In genomic region chr19:1000095-1000494, GRCh38 we compare ENCODE assay signal across 8 cellular contexts. TPM values are rescaled to one million over a fixed set of nuclear protein-coding genes. Genes with fewer than 3 reads are reported as not detected.
DNase-seq lines count a peak whose midpoint lies in the region; ATAC-seq and TF ChIP-seq lines count a peak whose summit lies in the region.

Gene GRIN3B (plus strand): TSS chr19:1000419. CDS start chr19:1000438, 19 bp downstream.

- H3K4ac ChIP-seq in trophoblast cell (ENCODE audit: low read depth, low read length), result no peak within 1 kb of the TSS

- WGBS in trophoblast cell (ENCODE audit: extremely low coverage, insufficient coverage, insufficient read length), result no CpG with 5 or more reads among the region's 43 CpGs

- no peak within 1 kb of the TSS for H3K9ac ChIP-seq in trophoblast cell (ENCODE audit: low read length)

- no peak within 1 kb of the TSS for H2BK5ac ChIP-seq in trophoblast cell (ENCODE audit: low read depth, low read length, poor library complexity)

- DNase-seq in NCI-H69 (lab: John Stamatoyannopoulos, UW) (peak; percentile 77), activated T-cell treated with anti-CD3 and anti-CD28 coated beads for 48 hours (ENCODE audit: low read depth) (peak; percentile 70), fibroblast of gingiva (ENCODE audit: low read depth) (peak; percentile 21), trophoblast cell (peak; percentile 54 to 70), NCI-H2029 treated with DMSO at 0.1 percent for 48 hours (lab: John Stamatoyannopoulos, UW) (no peak), DMS114 treated with DMSO at 0.1 percent for 48 hours (lab: John Stamatoyannopoulos, UW; ENCODE audit: unreplicated experiment) (no peak)

- no peak within 1 kb of the TSS for H2AFZ ChIP-seq in trophoblast cell (ENCODE audit: insufficient read depth, low read length, poor library complexity)

- no peak within 1 kb of the TSS for H3K27ac ChIP-seq in trophoblast cell (ENCODE audit: low read depth, low read length)

- H3K9me3 ChIP-seq in trophoblast cell (ENCODE audit: insufficient read depth, low read depth, low read length), result peaks cover 6% of the 10 kb centered on the region

- H3K14ac ChIP-seq in trophoblast cell (ENCODE audit: low read length), result no peak within 1 kb of the TSS

- peak within 1 kb of the TSS; percentile 65 for H3K4me3 ChIP-seq in trophoblast cell (ENCODE audit: low read depth, low read length)

- H3K4me2 ChIP-seq in trophoblast cell (ENCODE audit: low read length), result peak within 1 kb of the TSS; percentile 77

- peaks cover 9 to 10% of the 10 kb centered on the region in 2 experiments for H3K4me1 ChIP-seq in trophoblast cell (ENCODE audit: control insufficient read depth in 1 of 2, insufficient read depth in 2 of 2, low read length in 2 of 2)

- peaks cover 13% of the 10 kb centered on the region for H3K27me3 ChIP-seq in trophoblast cell (ENCODE audit: insufficient read depth, low read length)

- ATAC-seq in HG03432 (IDR thresholded peaks at IDR 0.05; ENCODE audit: unreplicated experiment), result no peak

- peak within 1 kb of the TSS; percentile 44 for H4K8ac ChIP-seq in trophoblast cell (ENCODE audit: low read depth, low read length)

- H4K91ac ChIP-seq in trophoblast cell (ENCODE audit: low read depth, low read length), result peak within 1 kb of the TSS; percentile 2

- no peak within 1 kb of the TSS for H4K12ac ChIP-seq in trophoblast cell (ENCODE audit: low read depth, low read length)

- no peak within 1 kb of the TSS for H3K18ac ChIP-seq in trophoblast cell (ENCODE audit: low read length)

- peaks cover 0 to 2% of the 10 kb centered on the region in 2 experiments for H3K36me3 ChIP-seq in trophoblast cell (ENCODE audit: control insufficient read depth in 1 of 2, insufficient read depth in 2 of 2, low read length in 2 of 2)

- H2AK5ac ChIP-seq in trophoblast cell (ENCODE audit: low read length), result no peak within 1 kb of the TSS

- H2BK12ac ChIP-seq in trophoblast cell (ENCODE audit: low read length), result no peak within 1 kb of the TSS

- peaks cover 2% of the 10 kb centered on the region for H3K79me1 ChIP-seq in trophoblast cell (ENCODE audit: low read length)

- no peaks in the 10 kb centered on the region for H3K79me2 ChIP-seq in trophoblast cell (ENCODE audit: control insufficient read depth, insufficient read depth, low read length, poor library complexity)

- H2BK120ac ChIP-seq in trophoblast cell (ENCODE audit: insufficient read depth, low read length, poor library complexity), result no peak within 1 kb of the TSS

- TF ChIP-seq CTCF in GM12872 (IDR thresholded peaks at IDR 0.05; ENCODE audit: insufficient read depth, low read depth, low read length), result peak; percentile 61

- H3K23ac ChIP-seq in trophoblast cell (ENCODE audit: low read length), result no peak within 1 kb of the TSS

RNA-seq across cellular contexts. Expression of gene GRIN3B, which starts in this region (rescaled TPM):
- polyA plus RNA-seq in trophoblast cell (2013), result 1.8 and 1.9 TPM in 2 replicates

Comparison
In these comparisons a context has a peak if more than half of its experiments do, and no peak if none do; other contexts are left out.
1. DNase-seq: peak in NCI-H69 (single experiment), activated T-cell treated with anti-CD3 and anti-CD28 coated beads for 48 hours (single experiment), fibroblast of gingiva (single experiment) and trophoblast cell (2 of 2); none in NCI-H2029 treated with DMSO at 0.1 percent for 48 hours (single experiment) and DMS114 treated with DMSO at 0.1 percent for 48 hours (single experiment).